35 cellular contexts compared by ENCODE assay signal in genomic region chr5:75046366-75047142, GRCh38. TPM values are rescaled to one million over a fixed set of nuclear protein-coding genes. Genes with fewer than 3 reads are reported as not detected.
DNase-seq lines count a peak whose midpoint lies in the region; ATAC-seq and TF ChIP-seq lines count a peak whose summit lies in the region.
"Had no signal": no experiment of that assay in that cellular context is flagged by ENCODE, and none has a peak within 500 bp of the region (broad histone marks: within the 10 kb centered on the region; RNA-seq: fewer than 3 reads in every experiment).

No MANE protein-coding gene starts in this region.

- peak overlapping the region; percentile 29; the same call in 1 of the 2 replicates for H3K18ac ChIP-seq in IMR-90 (ENCODE audit: low read depth, low read length)

- H3K9ac ChIP-seq in IMR-90 (ENCODE audit: low read depth, low read length), result no peak overlapping the region

- H3K23ac ChIP-seq in IMR-90 (ENCODE audit: low read depth, low read length), result no peak overlapping the region

- H3K36me3 Mint-ChIP-seq in T-cell, result peaks cover 46% of the 10 kb centered on the region
- H3K36me3 Mint-ChIP-seq in naive thymus-derived CD8-positive, alpha-beta T cell, result peaks cover 27 to 61% (median 54%) of the 10 kb centered on the region in 3 donors

- no peaks in the 10 kb centered on the region for H3K27me3 ChIP-seq in IMR-90 (ENCODE audit: control insufficient read depth, insufficient read depth, low read length)
- H3K27me3 ChIP-seq: gastroesophageal sphincter, vagina had no signal

- intact Hi-C loops in IMR-90 (cut with micrococcal nuclease), result loop anchor here (5.0 kb wide), 1 partner anchor 1211 kb away; no protein-coding TSS in a partner anchor

- peak overlapping the region; percentile 7 to 25 for H3K27ac Mint-ChIP-seq in T-cell
- peak overlapping the region in 6 of 10 donors; percentile 13 to 92 (median 66) for H3K27ac Mint-ChIP-seq in naive thymus-derived CD8-positive, alpha-beta T cell
- H3K27ac Mint-ChIP-seq: activated CD4-positive, alpha-beta T cell treated with anti-CD3 and anti-CD28 coated beads for 36 hours; activated CD8-positive, alpha-beta T cell treated with anti-CD3 and anti-CD28 coated beads for 36 hours; activated naive CD4-positive, alpha-beta T cell treated with anti-CD3 and anti-CD28 coated beads, Interleukin-2, amount 10 ng/mL, durations not matched to agents 7 days and 5 days; dendritic cell treated with granulocyte-macrophage colony-stimulating factor and Interleukin-4, amounts not matched to agents 40 ng/mL and 50 ng/mL, for 4 days; stimulated activated naive CD8-positive, alpha-beta T cell treated with anti-CD3 and anti-CD28 coated beads, Interleukin-15, amount 100 ng/mL, for 72 hours had no signal

- H3K9me1 ChIP-seq in IMR-90 (ENCODE audit: insufficient read depth, low read length), result peaks cover 26% of the 10 kb centered on the region

- peaks cover 17% of the 10 kb centered on the region for H3K4me1 ChIP-seq in IMR-90 (ENCODE audit: control insufficient read depth, insufficient read depth, low read length)
- H3K4me1 ChIP-seq: BE2C had no signal

- no peaks in the 10 kb centered on the region for H3K9me3 ChIP-seq in IMR-90 (ENCODE audit: control insufficient read depth, insufficient read depth, low read length)
- H3K9me3 ChIP-seq: BE2C, gastroesophageal sphincter, thoracic aorta, vagina had no signal

- H2BK20ac ChIP-seq in IMR-90 (ENCODE audit: low read depth, low read length), result peak overlapping the region; percentile 44; the same call in 1 of the 2 replicates

- no TSS peak for BruUV-seq in IMR-90 (replicated peaks; lab: Mats Ljungman, UMichigan)

- no peak overlapping the region for H2AK5ac ChIP-seq in IMR-90 (ENCODE audit: low read depth, low read length)

- no peak overlapping the region for H2AK9ac ChIP-seq in IMR-90 (replicated peaks; ENCODE audit: low read depth, low read length, poor library complexity)

- no peak overlapping the region; the same call in 1 of the 2 replicates for H4K91ac ChIP-seq in IMR-90 (ENCODE audit: insufficient read depth, low read depth, low read length)

- peak overlapping the region; percentile 1; the same call in 1 of the 2 replicates for H4K5ac ChIP-seq in IMR-90 (ENCODE audit: low read depth, low read length)

- H4K8ac ChIP-seq in IMR-90 (ENCODE audit: low read depth in 2 of 2, low read length in 2 of 2), result no peak overlapping the region; a peak in 1 of 4 replicates

- peaks cover 0 to 6% of the 10 kb centered on the region in 2 donors for H3K27me3 Mint-ChIP-seq in T-cell
- no peaks in the 10 kb centered on the region for H3K27me3 Mint-ChIP-seq in naive thymus-derived CD8-positive, alpha-beta T cell
- H3K27me3 Mint-ChIP-seq: activated CD4-positive, alpha-beta T cell treated with anti-CD3 and anti-CD28 coated beads for 36 hours; activated CD8-positive, alpha-beta T cell treated with anti-CD3 and anti-CD28 coated beads for 36 hours; activated naive CD4-positive, alpha-beta T cell treated with anti-CD3 and anti-CD28 coated beads, Interleukin-2, amount 10 ng/mL, durations not matched to agents 7 days and 5 days; stimulated activated naive CD8-positive, alpha-beta T cell treated with anti-CD3 and anti-CD28 coated beads, Interleukin-15, amount 100 ng/mL, for 72 hours had no signal

- no peak for TF ChIP-seq RAD21 in IMR-90 (IDR thresholded peaks at IDR 0.05; ENCODE audit: low read length)

- peaks cover 9% of the 10 kb centered on the region for H3K36me3 ChIP-seq in IMR-90 (ENCODE audit: control insufficient read depth, insufficient read depth, low read length)
- H3K36me3 ChIP-seq: BE2C, thoracic aorta, vagina had no signal

- in situ Hi-C loops in IMR-90 (cut with MboI; ENCODE audit: low sequenced_read_pairs), result no loop called here

- no peak overlapping the region for H2BK120ac ChIP-seq in IMR-90 (ENCODE audit: low read depth, low read length)

- no peak overlapping the region for H2BK15ac ChIP-seq in IMR-90 (ENCODE audit: low read depth, low read length)

- dilution Hi-C loops in IMR-90 (cut with HindIII; ENCODE audit: low sequenced_read_pairs, unreplicated experiment), result no loop called here

- CTCF ChIA-PET in IMR-90 (lab: Yijun Ruan, JAX), result no interaction called here
- CTCF ChIA-PET in T-cell (lab: Charles Lee), result interaction anchor here in 1 of 2 donors (0.6 to 1.5 kb wide), 3 partner anchors 25 to 240 kb away, joined by 3 to 4 read pairs (median 3); partner anchors contain the start of gene ANKRD31

- ATAC-seq in IMR-90 (ENCODE audit: low read depth), result no peak
- ATAC-seq in T-cell (replicated peaks in 1 of 4), result no peak
- no peak for ATAC-seq in naive thymus-derived CD8-positive, alpha-beta T cell
- ATAC-seq: activated CD4-positive, alpha-beta T cell treated with anti-CD3 and anti-CD28 coated beads for 36 hours; activated CD8-positive, alpha-beta T cell treated with anti-CD3 and anti-CD28 coated beads for 36 hours; gastroesophageal sphincter; GM12878; HepG2; Panc1; right cardiac atrium; stimulated activated naive CD8-positive, alpha-beta T cell treated with anti-CD3 and anti-CD28 coated beads, Interleukin-15, amount 100 ng/mL, for 72 hours had no signal

- H3K4me3 Mint-ChIP-seq in T-cell, result no peak overlapping the region
- peak overlapping the region in 3 of 10 donors; percentile 11 to 64 (median 16) for H3K4me3 Mint-ChIP-seq in naive thymus-derived CD8-positive, alpha-beta T cell
- H3K4me3 Mint-ChIP-seq: activated CD4-positive, alpha-beta T cell treated with anti-CD3 and anti-CD28 coated beads for 36 hours; activated CD8-positive, alpha-beta T cell treated with anti-CD3 and anti-CD28 coated beads for 36 hours; activated naive CD4-positive, alpha-beta T cell treated with anti-CD3 and anti-CD28 coated beads, Interleukin-2, amount 10 ng/mL, durations not matched to agents 7 days and 5 days; dendritic cell treated with granulocyte-macrophage colony-stimulating factor and Interleukin-4, amounts not matched to agents 40 ng/mL and 50 ng/mL, for 4 days; H9; immature natural killer cell; stimulated activated naive CD8-positive, alpha-beta T cell treated with anti-CD3 and anti-CD28 coated beads, Interleukin-15, amount 100 ng/mL, for 72 hours had no signal

- H3K27ac ChIP-seq in IMR-90 (ENCODE audit: insufficient read depth, low read length), result no peak overlapping the region
- H3K27ac ChIP-seq: gastroesophageal sphincter, vagina, VCaP had no signal

- H4K20me1 ChIP-seq in IMR-90 (ENCODE audit: insufficient read depth, low read length), result peaks cover 7% of the 10 kb centered on the region; the same call in 1 of the 2 replicates

- H3K9me3 Mint-ChIP-seq in T-cell, result no peaks in the 10 kb centered on the region
- H3K9me3 Mint-ChIP-seq in naive thymus-derived CD8-positive, alpha-beta T cell, result peaks cover 0 to 3% (median 0%) of the 10 kb centered on the region in 9 donors
- H3K9me3 Mint-ChIP-seq: activated CD8-positive, alpha-beta T cell treated with anti-CD3 and anti-CD28 coated beads for 36 hours; activated naive CD4-positive, alpha-beta T cell treated with anti-CD3 and anti-CD28 coated beads, Interleukin-2, amount 10 ng/mL, durations not matched to agents 7 days and 5 days; dendritic cell treated with granulocyte-macrophage colony-stimulating factor and Interleukin-4, amounts not matched to agents 40 ng/mL and 50 ng/mL, for 4 days; H9; immature natural killer cell had no signal

- H3K4ac ChIP-seq in IMR-90 (ENCODE audit: low read depth, low read length), result no peak overlapping the region

- H3K79me1 ChIP-seq in IMR-90 (ENCODE audit: low read depth in 1 of 2, low read length in 2 of 2), result peaks cover 3 to 40% of the 10 kb centered on the region in 2 experiments; a peak in 3 of 4 replicates

- H3K56ac ChIP-seq in IMR-90 (ENCODE audit: extremely low read depth, insufficient read depth, low read length), result no peak overlapping the region

- no peak overlapping the region for H2BK5ac ChIP-seq in IMR-90 (ENCODE audit: low read depth, low read length, poor library complexity, severe bottlenecking)

- POLR2A ChIA-PET in IMR-90 (lab: Charles Lee; ENCODE audit: unreplicated experiment), result no interaction called here
- POLR2A ChIA-PET in T-cell (lab: Charles Lee), result no interaction called here
- POLR2A ChIA-PET in naive thymus-derived CD8-positive, alpha-beta T cell (lab: Charles Lee), result interaction anchor here (0.8 to 11.6 kb wide), 5 partner anchors 12 to 191 kb away, joined by 3 to 201 read pairs (median 3); partner anchors contain the start of gene ANKRD31

- no peak overlapping the region for H3K4me2 ChIP-seq in IMR-90 (ENCODE audit: low read depth, low read length)

- no peak for TF ChIP-seq POLR2A in IMR-90 (IDR thresholded peaks at IDR 0.05; ENCODE audit: low read depth, low read length)

- no peak overlapping the region for H2AFZ ChIP-seq in IMR-90 (replicated peaks; ENCODE audit: low read length, poor library complexity)

- 100% methylated on average over 2 of the region's 10 CpGs; no CpG with 5 or more reads in 1 of the 2 experiments for WGBS in IMR-90 (ENCODE audit: extremely low coverage in 2 of 2, insufficient read length in 1 of 2), 2 experiments

- H3K4me1 Mint-ChIP-seq in T-cell, result peaks cover 84 to 88% (median 87%) of the 10 kb centered on the region in 3 donors
- peaks cover 46 to 89% (median 77%) of the 10 kb centered on the region in 4 donors for H3K4me1 Mint-ChIP-seq in naive thymus-derived CD8-positive, alpha-beta T cell

- H3K14ac ChIP-seq in IMR-90 (replicated peaks; ENCODE audit: low read depth, low read length), result no peak overlapping the region

- no peak for TF ChIP-seq CTCF in IMR-90 (conservative IDR thresholded peaks at IDR 0.05; ENCODE audit: low read depth, low read length)
- TF ChIP-seq CTCF in epithelial cell of esophagus (IDR thresholded peaks at IDR 0.05; ENCODE audit: insufficient read depth, low read depth, low read length, missing control alignments), result no peak

- DNase-seq in IMR-90 (no peak), T-cell (no peak), epithelial cell of esophagus (ENCODE audit: low read depth) (peak; percentile 49), GM19240 (ENCODE audit: insufficient read length, low spot score) (no peak)
- no peak for DNase-seq in naive thymus-derived CD8-positive, alpha-beta T cell
- no peak for DNase-seq in activated naive CD4-positive, alpha-beta T cell treated with anti-CD3 and anti-CD28 coated beads, Interleukin-2, amount 50 U/mL, for 16 hours
- DNase-seq in stimulated activated CD4-positive, alpha-beta T cell treated with anti-CD3 and anti-CD28 coated beads, Interleukin-2, amount 100 ng/mL, for 24 hours, result no peak
- DNase-seq: activated CD4-positive, alpha-beta T cell treated with anti-CD3 and anti-CD28 coated beads for 36 hours; activated CD8-positive, alpha-beta memory T cell treated with anti-CD3 and anti-CD28 coated beads, Interleukin-2, amount 50 U/mL, for 48 hours; activated CD8-positive, alpha-beta T cell treated with anti-CD3 and anti-CD28 coated beads for 36 hours; activated naive CD4-positive, alpha-beta T cell treated with anti-CD3 and anti-CD28 coated beads, Interleukin-2, amount 10 ng/mL, durations not matched to agents 7 days and 5 days; anterior cingulate cortex; BE2C; central memory CD4-positive, alpha-beta T cell; H9; hypothalamus; immature natural killer cell; Kasumi-1; mesendoderm; MV-4-11; NCI-H1436 treated with DMSO at 0.1 percent for 48 hours; NCI-H2081 treated with DMSO at 0.1 percent for 48 hours; right cardiac atrium; SHP77 treated with DMSO at 0.1 percent for 48 hours; stimulated activated CD4-positive, alpha-beta T cell treated with anti-CD3 and anti-CD28 coated beads, Interleukin-1b, Interleukin-23, amount 100 ng/mL, for 48 hours; stimulated activated naive CD8-positive, alpha-beta T cell treated with anti-CD3 and anti-CD28 coated beads, Interleukin-15, amount 100 ng/mL, for 72 hours; T-helper 9 cell had no signal

- no peak overlapping the region for H3K4me3 ChIP-seq in IMR-90 (ENCODE audit: insufficient read depth, low read depth, low read length)
- H3K4me3 ChIP-seq in epithelial cell of esophagus (ENCODE audit: low read length), result no peak overlapping the region
- H3K4me3 ChIP-seq: gastroesophageal sphincter, GM12878, thoracic aorta, vagina had no signal

RNA-seq across cellular contexts. Expression of gene GCNT4, which starts 5.8 kb away (rescaled TPM):
- total RNA-seq in IMR-90 (2012; rRNA removed) (1.8 and 2.5 TPM in 2 replicates), T-cell (10 to 100 TPM in 4 of 5 donors, 1 to 10 TPM in 1; 7.1 to 17.5 (median 11.5) TPM)
- 0.39 and 0.46 TPM in 2 replicates for polyA plus RNA-seq in IMR-90 (2012; rRNA removed)
- 0.04 and 0.05 TPM in 2 replicates for polyA plus RNA-seq in IMR-90 (2012; cell fraction: cytosol; rRNA removed)
- 0.05 and 0.91 TPM in 2 replicates for polyA plus RNA-seq in IMR-90 (2012; cell fraction: nucleus; rRNA removed; ENCODE audit: low replicate concordance)
- 10 to 100 TPM; 22.5 to 23.5 TPM for total RNA-seq in naive thymus-derived CD8-positive, alpha-beta T cell
- polyA plus RNA-seq in naive thymus-derived CD8-positive, alpha-beta T cell, result 1 to 10 TPM; 2.3 to 2.7 (median 2.6) TPM
